In genomic region chr22:24178502-24179440, GRCh38 we compare ENCODE assay signal across 10 cellular contexts. TPM values are rescaled to one million over a fixed set of nuclear protein-coding genes. Genes with fewer than 3 reads are reported as not detected.
A peak's percentile ranks its signal among the peaks of the same experiment; 100 is the strongest.
DNase-seq lines count a peak whose midpoint lies in the region; ATAC-seq and TF ChIP-seq lines count a peak whose summit lies in the region.
"Had no signal": no experiment of that assay in that cellular context is flagged by ENCODE, and none has a peak within 500 bp of the region (broad histone marks: within the 10 kb centered on the region; RNA-seq: fewer than 3 reads in every experiment).

No MANE protein-coding gene starts in this region.

- H3K27me3 ChIP-seq in cardiac muscle cell (no peaks in the 10 kb centered on the region), Panc1 (ENCODE audit: control insufficient read depth, insufficient read depth, low read length) (no peaks in the 10 kb centered on the region), upper lobe of right lung (no peaks in the 10 kb centered on the region)

- intact Hi-C loops in cardiac septum (cut with DNase I) (loop anchor here (5.0 kb wide), 1 partner anchor 171 kb away; the partner anchor contains the start of gene GSTT4), Panc1 (cut with micrococcal nuclease; ENCODE audit: unreplicated experiment) (no loop called here), upper lobe of right lung (cut with DNase I) (loop anchor here (10.0 kb wide), 1 partner anchor 74 kb away; no protein-coding TSS in a partner anchor)

- in situ Hi-C loops in Panc1 (cut with HindIII; ENCODE audit: low pct_unique_long_range_greater_than_20kb, low sequenced_read_pairs) = no loop called here

- no peaks in the 10 kb centered on the region for H3K4me1 ChIP-seq in cardiac muscle cell (ENCODE audit: low read depth)
- peaks cover 3% of the 10 kb centered on the region; the same call in 1 of the 2 replicates for H3K4me1 ChIP-seq in Panc1 (ENCODE audit: control insufficient read depth, insufficient read depth, low read length)
- peaks cover 4% of the 10 kb centered on the region for H3K4me1 ChIP-seq in upper lobe of right lung

- H3K36me3 ChIP-seq in cardiac muscle cell (peaks cover 6% of the 10 kb centered on the region), Panc1 (ENCODE audit: control insufficient read depth, insufficient read depth, low read length) (no peaks in the 10 kb centered on the region), upper lobe of right lung (peaks cover 33% of the 10 kb centered on the region)

- no peaks in the 10 kb centered on the region for H3K9me3 ChIP-seq in cardiac muscle cell (ENCODE audit: low read depth)
- no peaks in the 10 kb centered on the region for H3K9me3 ChIP-seq in Panc1 (ENCODE audit: control insufficient read depth, insufficient read depth, low read depth, low read length)
- H3K9me3 ChIP-seq in upper lobe of right lung = no peaks in the 10 kb centered on the region

- H3K27ac ChIP-seq in cardiac muscle cell (no peak overlapping the region), Panc1 (ENCODE audit: low read length) (no peak overlapping the region), upper lobe of right lung (no peak overlapping the region)

- H3K4me3 ChIP-seq in cardiac muscle cell = no peak overlapping the region
- H3K4me3 ChIP-seq in Panc1 (ENCODE audit: low read depth in 2 of 2, low read length in 2 of 2) = no peak overlapping the region
- H3K4me3 ChIP-seq in fibroblast of villous mesenchyme (ENCODE audit: low read depth, low read length) = no peak overlapping the region
- no peak overlapping the region for H3K4me3 ChIP-seq in upper lobe of right lung

- DNase-seq in cardiac muscle cell (ENCODE audit: low read depth in 1 of 2, low spot score in 1 of 2) (no peak), cardiac septum (ENCODE audit: low spot score) (no peak), Panc1 (ENCODE audit: low read depth, low spot score) (no peak), fibroblast of villous mesenchyme (ENCODE audit: low read depth) (no peak), upper lobe of right lung (no peak), EL (no peak), NCI-H526 treated with DMSO at 0.1 percent for 48 hours (lab: John Stamatoyannopoulos, UW) (no peak), OCI-M2 (lab: John Stamatoyannopoulos, UW; ENCODE audit: unreplicated experiment) (no peak)
- DNase-seq: activated CD8-positive, alpha-beta memory T cell treated with anti-CD3 and anti-CD28 coated beads, Interleukin-2, amount 10 ng/mL, durations not matched to agents 7 days and 5 days; mesenchymal stem cell had no signal

- peak; percentile 42 for TF ChIP-seq CTCF in cardiac muscle cell (IDR thresholded peaks at IDR 0.05; ENCODE audit: low read depth, low read length)
- peak; percentile 66 for TF ChIP-seq CTCF in Panc1 (IDR thresholded peaks at IDR 0.05)
- peak; percentile 35 for TF ChIP-seq CTCF in fibroblast of villous mesenchyme (IDR thresholded peaks at IDR 0.05; ENCODE audit: insufficient read depth, low read depth, low read length)
- peak; percentile 18 for TF ChIP-seq CTCF in upper lobe of right lung (IDR thresholded peaks at IDR 0.05)

- BruUV-seq in Panc1 (replicated peaks; lab: Mats Ljungman, UMichigan) = no TSS peak

- POLR2A ChIA-PET in Panc1 (lab: Charles Lee) = no interaction called here

- CTCF ChIA-PET in Panc1 (lab: Charles Lee) = interaction anchor here (0.5 to 0.7 kb wide), 5 partner anchors 38 to 328 kb away, joined by 7 to 15 read pairs (median 8); no protein-coding TSS in a partner anchor

- ATAC-seq in Panc1 = no peak
- ATAC-seq in upper lobe of right lung = no peak
- ATAC-seq: activated CD8-positive, alpha-beta memory T cell treated with anti-CD3 and anti-CD28 coated beads, Interleukin-2, amount 10 ng/mL, durations not matched to agents 7 days and 5 days had no signal

RNA-seq across cellular contexts. Expression of gene SUSD2, which starts 2.5 kb away (rescaled TPM):
- total RNA-seq in cardiac muscle cell = 2.2 and 2.6 TPM in 2 replicates
- 1.8 and 2.2 TPM in 2 replicates for polyA plus RNA-seq in cardiac muscle cell
- total RNA-seq in cardiac septum = 3.1 TPM
- 10.6 TPM for total RNA-seq in Panc1 (2021; ENCODE audit: unreplicated experiment)
- 41.0 TPM for polyA plus RNA-seq in Panc1 (2012; ENCODE audit: insufficient read length)
- total RNA-seq in fibroblast of villous mesenchyme = 0.64 and 1.3 TPM in 2 replicates
- total RNA-seq in upper lobe of right lung = 277 TPM

Comparison
In these comparisons a context has a peak if more than half of its experiments do, and no peak if none do; other contexts are left out.
1. RNA of gene SUSD2, which starts 2.5 kb away (total RNA-seq): 277 TPM in upper lobe of right lung (single experiment); 10.6 TPM in Panc1 (single experiment), 3.1 TPM in cardiac septum (single experiment), 2.2 to 2.6 TPM in cardiac muscle cell and 0.64 to 1.3 TPM in fibroblast of villous mesenchyme; every median in the first group is over 10 times any median in the second.
2. Peak in every context shown above with its lines, with median percentiles within 50 percentile points of each other: CTCF ChIP-seq.